ENCODE assay signal across 8 cellular contexts in the genomic region with DNA sequence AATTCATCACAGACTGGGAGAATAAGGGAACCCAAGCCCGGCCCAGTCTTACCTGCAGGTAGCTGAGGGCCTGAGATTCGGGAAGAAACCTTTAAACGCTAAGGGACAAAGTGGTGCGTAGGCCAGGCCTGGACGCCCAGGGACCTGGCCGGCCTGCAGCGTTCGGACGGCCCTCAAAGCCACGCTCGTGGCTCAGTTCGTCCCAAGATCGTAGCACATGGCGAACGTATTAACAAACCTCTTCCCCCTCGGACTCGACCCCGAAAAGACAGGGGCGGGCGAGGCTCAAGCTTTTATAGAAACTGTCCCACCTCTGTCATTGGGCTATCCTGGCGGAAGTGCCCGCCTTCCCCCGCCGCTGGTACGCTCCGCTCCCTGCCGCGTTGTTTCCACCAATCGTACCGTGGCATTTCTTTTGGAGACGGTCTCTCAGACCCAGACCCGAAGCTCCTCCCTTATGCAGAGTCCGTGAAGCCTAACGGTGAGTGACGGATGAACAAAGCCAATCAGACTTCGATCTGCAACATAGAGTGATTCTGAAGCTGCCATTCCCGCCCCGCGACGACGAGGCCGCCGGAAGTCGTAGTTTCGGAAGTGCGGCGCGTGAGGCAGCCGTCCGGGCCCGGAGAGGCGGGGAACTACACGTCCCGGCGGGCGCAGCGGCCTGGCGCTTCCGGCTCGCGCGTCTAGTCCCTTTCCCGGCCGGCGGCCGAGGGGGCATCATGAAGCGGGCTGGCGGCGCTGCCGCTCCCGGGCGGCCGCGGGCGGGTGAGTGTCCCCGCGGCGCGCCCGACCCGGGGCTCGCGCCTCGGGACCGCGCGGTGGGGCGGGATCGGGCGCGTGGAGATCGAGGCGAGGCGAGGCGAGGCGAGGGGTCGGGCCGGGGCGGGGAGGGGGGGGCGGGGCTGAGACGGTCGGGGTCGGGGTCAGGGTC. TPM values are rescaled to one million over a fixed set of nuclear protein-coding genes. Genes with fewer than 3 reads are reported as not detected.
DNase-seq lines count a peak whose midpoint lies in the region; ATAC-seq and TF ChIP-seq lines count a peak whose summit lies in the region.

TRAF7 (plus strand) TSS at position 692 of the 934 bp plus-strand sequence. CDS start 8,139 bp downstream, outside the sequence.

- H3K36me3 Mint-ChIP-seq in activated CD4-positive, alpha-beta T cell treated with anti-CD3 and anti-CD28 coated beads, Interleukin-2, amount 10 ng/mL, durations not matched to agents 7 days and 5 days (ENCODE audit: low read depth): peaks cover 23% of the 10 kb centered on the region

- H3K9me3 Mint-ChIP-seq in activated CD4-positive, alpha-beta T cell treated with anti-CD3 and anti-CD28 coated beads, Interleukin-2, amount 10 ng/mL, durations not matched to agents 7 days and 5 days: no peaks in the 10 kb centered on the region

- H3K4me1 ChIP-seq in BLaER1: peaks cover 66% of the 10 kb centered on the region

- H3K4me3 ChIP-seq in BLaER1: peak within 1 kb of the TSS; percentile 90
- peak within 1 kb of the TSS; percentile 87 for H3K4me3 ChIP-seq in coronary artery

- CTCF ChIA-PET in activated CD4-positive, alpha-beta T cell treated with anti-CD3 and anti-CD28 coated beads, Interleukin-2, amount 10 ng/mL, durations not matched to agents 7 days and 5 days (lab: Charles Lee): interaction anchor here (0.5 to 2.1 kb wide), 12 partner anchors 9 to 232 kb away, joined by 3 to 9 read pairs (median 3); partner anchors contain the start of gene RPS2

- H3K9ac ChIP-seq in BLaER1: peak within 1 kb of the TSS; percentile 99

- no peaks in the 10 kb centered on the region for H3K27me3 Mint-ChIP-seq in activated CD4-positive, alpha-beta T cell treated with anti-CD3 and anti-CD28 coated beads, Interleukin-2, amount 10 ng/mL, durations not matched to agents 7 days and 5 days

- TF ChIP-seq CTCF in coronary artery (IDR thresholded peaks at IDR 0.05): no peak

- H3K27ac Mint-ChIP-seq in activated CD4-positive, alpha-beta T cell treated with anti-CD3 and anti-CD28 coated beads, Interleukin-2, amount 10 ng/mL, durations not matched to agents 7 days and 5 days: peak within 1 kb of the TSS; percentile 93

- H3K4me2 ChIP-seq in BLaER1: peak within 1 kb of the TSS; percentile 100

- H3K36me3 ChIP-seq in BLaER1: peaks cover 46% of the 10 kb centered on the region

- peaks cover 91% of the 10 kb centered on the region for H4K20me1 ChIP-seq in BLaER1

- H3K27me3 ChIP-seq in BLaER1 (no peaks in the 10 kb centered on the region), layer of hippocampus (ENCODE audit: control insufficient read depth, insufficient read depth, low read length) (no peaks in the 10 kb centered on the region)

- H3K9me3 ChIP-seq in BLaER1: no peaks in the 10 kb centered on the region

- DNase-seq in NCI-H69 (lab: John Stamatoyannopoulos, UW): peak; percentile 100
- peak; percentile 99 for DNase-seq in activated CD4-positive, alpha-beta T cell treated with anti-CD3 and anti-CD28 coated beads, Interleukin-2, amount 10 ng/mL, durations not matched to agents 7 days and 5 days
- DNase-seq in coronary artery (ENCODE audit: low spot score): peak; percentile 100
- peak; percentile 90 for DNase-seq in stimulated activated CD4-positive, alpha-beta T cell treated with anti-CD3 and anti-CD28 coated beads, Interleukin-1b, Interleukin-23, amount 100 ng/mL, for 4 hours (ENCODE audit: low read depth in 2 of 2)

- POLR2A ChIA-PET in activated CD4-positive, alpha-beta T cell treated with anti-CD3 and anti-CD28 coated beads, Interleukin-2, amount 10 ng/mL, durations not matched to agents 7 days and 5 days (lab: Charles Lee): interaction anchor here (0.6 to 1.8 kb wide), 11 partner anchors 9 to 534 kb away, joined by 3 to 13 read pairs (median 3); partner anchors contain the start of genes ECI1, NHERF2 and PGP

- H3K27ac ChIP-seq in BLaER1 (peak within 1 kb of the TSS; percentile 94), coronary artery (peak within 1 kb of the TSS; percentile 83 to 96), layer of hippocampus (ENCODE audit: low read depth, low read length) (peak within 1 kb of the TSS; percentile 72)

- H3K4me1 Mint-ChIP-seq in activated CD4-positive, alpha-beta T cell treated with anti-CD3 and anti-CD28 coated beads, Interleukin-2, amount 10 ng/mL, durations not matched to agents 7 days and 5 days: peaks cover 42% of the 10 kb centered on the region

- peak within 1 kb of the TSS; percentile 92 for H3K4me3 Mint-ChIP-seq in activated CD4-positive, alpha-beta T cell treated with anti-CD3 and anti-CD28 coated beads, Interleukin-2, amount 10 ng/mL, durations not matched to agents 7 days and 5 days

- ATAC-seq in GM19328 (IDR thresholded peaks at IDR 0.05; ENCODE audit: unreplicated experiment): peak; percentile 82
- peak; percentile 84 for ATAC-seq in HG03520 (IDR thresholded peaks at IDR 0.05; ENCODE audit: unreplicated experiment)

RNA-seq across cellular contexts. Expression of gene TRAF7, which starts in this region (rescaled TPM):
- 10 to 100 TPM; 55.6 to 59.7 TPM for total RNA-seq in activated CD4-positive, alpha-beta T cell treated with anti-CD3 and anti-CD28 coated beads, Interleukin-2, amount 10 ng/mL, durations not matched to agents 7 days and 5 days

Comparison
In these comparisons a context has a peak if more than half of its experiments do, and no peak if none do; other contexts are left out.
1. Peak in every context shown above with its lines: DNase-seq, ATAC-seq, H3K4me3 ChIP-seq and H3K27ac ChIP-seq.